In the genomic region with DNA sequence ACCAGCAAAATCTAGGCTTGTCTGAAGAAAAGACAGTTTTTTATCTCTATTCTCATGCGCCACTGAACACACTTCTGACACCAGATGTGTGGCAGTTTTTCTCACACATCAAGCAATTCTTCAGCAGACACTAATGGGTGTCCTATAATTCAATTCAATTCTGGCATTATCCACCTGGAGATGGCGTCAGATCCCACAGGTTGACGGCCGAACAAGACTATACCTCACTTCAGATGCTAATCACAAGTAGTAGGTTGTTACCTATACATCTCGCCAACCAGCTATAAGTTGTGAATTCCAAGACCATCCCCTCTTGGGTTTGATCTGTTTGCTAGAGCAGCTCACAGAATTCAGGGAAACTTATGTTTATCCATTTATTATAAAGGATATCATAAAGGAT, we compare ENCODE assay signal across 18 cellular contexts.
"Had no signal": no experiment of that assay in that cellular context is flagged by ENCODE, and none has a peak within 500 bp of the region (broad histone marks: within the 10 kb centered on the region; RNA-seq: fewer than 3 reads in every experiment).

No MANE protein-coding gene starts in this region.

- H3K27me3 Mint-ChIP-seq: activated CD4-positive, alpha-beta T cell treated with anti-CD3 and anti-CD28 coated beads for 36 hours; activated naive CD8-positive, alpha-beta T cell; dendritic cell treated with granulocyte-macrophage colony-stimulating factor and Interleukin-4, amounts not matched to agents 40 ng/mL and 50 ng/mL, for 4 days had no signal

- H3K27me3 ChIP-seq: esophagus squamous epithelium, stomach had no signal

- ATAC-seq: activated CD4-positive, alpha-beta T cell treated with anti-CD3 and anti-CD28 coated beads for 36 hours; sciatic nerve; stimulated activated effector memory CD8-positive, alpha-beta T cell treated with anti-CD3 and anti-CD28 coated beads, Interleukin-12 subunit alpha, Interleukin-12 subunit beta, amount 100 ng/mL, for 72 hours; WTC11 had no signal

- H3K4me1 ChIP-seq: lower lobe of right lung, parathyroid adenoma had no signal

- H3K27ac Mint-ChIP-seq: activated CD4-positive, alpha-beta T cell treated with anti-CD3 and anti-CD28 coated beads for 36 hours; activated naive CD8-positive, alpha-beta T cell; dendritic cell treated with granulocyte-macrophage colony-stimulating factor and Interleukin-4, amounts not matched to agents 40 ng/mL and 50 ng/mL, for 4 days; nephron; stimulated activated effector memory CD8-positive, alpha-beta T cell treated with anti-CD3 and anti-CD28 coated beads, Interleukin-12 subunit alpha, Interleukin-12 subunit beta, amount 100 ng/mL, for 72 hours; T-helper 2 cell treated with Interferon-gamma antibody and Interleukin-4, amounts not matched to agents 5 μg/mL and 100 μg/mL, for 36 hours had no signal

- H3K9me3 ChIP-seq: esophagus squamous epithelium, lower lobe of right lung, stomach had no signal

- H3K36me3 ChIP-seq: lower lobe of right lung had no signal

- H3K4me3 Mint-ChIP-seq: activated CD4-positive, alpha-beta T cell treated with anti-CD3 and anti-CD28 coated beads for 36 hours; activated naive CD8-positive, alpha-beta T cell; dendritic cell treated with granulocyte-macrophage colony-stimulating factor and Interleukin-4, amounts not matched to agents 40 ng/mL and 50 ng/mL, for 4 days; nephron; stimulated activated effector memory CD8-positive, alpha-beta T cell treated with anti-CD3 and anti-CD28 coated beads, Interleukin-12 subunit alpha, Interleukin-12 subunit beta, amount 100 ng/mL, for 72 hours; T-helper 2 cell treated with Interferon-gamma antibody and Interleukin-4, amounts not matched to agents 5 μg/mL and 100 μg/mL, for 36 hours; WTC11 had no signal

- DNase-seq: activated CD4-positive, alpha-beta T cell treated with anti-CD3 and anti-CD28 coated beads for 36 hours; activated CD4-positive, alpha-beta T cell treated with anti-CD3 and anti-CD28 coated beads, Interleukin-2, amount 50 U/mL, for 48 hours; effector memory CD4-positive, alpha-beta T cell; esophagus squamous epithelium; hippocampal formation; lower lobe of right lung; stimulated activated CD4-positive, alpha-beta T cell treated with anti-CD3 and anti-CD28 coated beads, Interleukin-4, amount 100 ng/mL, for 1 hour; stomach; trophoblast cell had no signal

- H3K4me1 Mint-ChIP-seq: nephron had no signal

- H3K27ac ChIP-seq: esophagus squamous epithelium, lower lobe of right lung, parathyroid adenoma, stomach had no signal

- H3K4me2 ChIP-seq: smooth muscle cell had no signal

- H2AFZ ChIP-seq: parathyroid adenoma had no signal

- H3K4me3 ChIP-seq: esophagus squamous epithelium, lower lobe of right lung, smooth muscle cell, stomach had no signal

- H3K79me2 ChIP-seq: parathyroid adenoma had no signal
